In genomic region chr4:25123236-25123635, GRCh38 we compare ENCODE assay signal across 10 cellular contexts. TPM values are rescaled to one million over a fixed set of nuclear protein-coding genes. Genes with fewer than 3 reads are reported as not detected.
DNase-seq lines count a peak whose midpoint lies in the region; ATAC-seq and TF ChIP-seq lines count a peak whose summit lies in the region.
"Had no signal": no experiment of that assay in that cellular context is flagged by ENCODE, and none has a peak within 500 bp of the region (broad histone marks: within the 10 kb centered on the region; RNA-seq: fewer than 3 reads in every experiment).

No MANE protein-coding gene starts in this region.

- H3K9me3 ChIP-seq in OCI-LY3 (ENCODE audit: insufficient read depth, low read length) (no peaks in the 10 kb centered on the region), mucosa of descending colon (no peaks in the 10 kb centered on the region), vagina (no peaks in the 10 kb centered on the region)

- H3K27ac Mint-ChIP-seq in activated CD4-positive, alpha-beta T cell treated with anti-CD3 and anti-CD28 coated beads for 36 hours = no peak overlapping the region

- no peaks in the 10 kb centered on the region for H4K20me1 ChIP-seq in OCI-LY3 (ENCODE audit: insufficient read depth, low read length)

- peak; percentile 98 for ATAC-seq in activated CD4-positive, alpha-beta T cell treated with anti-CD3 and anti-CD28 coated beads for 36 hours
- ATAC-seq in GM19463 (IDR thresholded peaks at IDR 0.05; ENCODE audit: unreplicated experiment) (peak; percentile 99), HG02943 (IDR thresholded peaks at IDR 0.05; ENCODE audit: low read depth, unreplicated experiment) (peak; percentile 81), mucosa of descending colon (no peak)

- H3K27me3 ChIP-seq in OCI-LY3 (ENCODE audit: low read depth, low read length) (no peaks in the 10 kb centered on the region), vagina (no peaks in the 10 kb centered on the region)

- no peaks in the 10 kb centered on the region for H3K9me3 Mint-ChIP-seq in activated CD4-positive, alpha-beta T cell treated with anti-CD3 and anti-CD28 coated beads for 36 hours (ENCODE audit: low read depth)

- no peaks in the 10 kb centered on the region for H3K27me3 Mint-ChIP-seq in activated CD4-positive, alpha-beta T cell treated with anti-CD3 and anti-CD28 coated beads for 36 hours

- intact Hi-C loops in activated CD4-positive, alpha-beta T cell treated with anti-CD3 and anti-CD28 coated beads for 36 hours (cut with DNase I, micrococcal nuclease) = no loop called here
- intact Hi-C loops in mucosa of descending colon (cut with DNase I, micrococcal nuclease) (no loop called here), vagina (cut with DNase I) (no loop called here)

- H3K4me1 ChIP-seq in OCI-LY3 (ENCODE audit: low read length) = peaks cover 23% of the 10 kb centered on the region
- H3K4me1 ChIP-seq in mucosa of descending colon (ENCODE audit: low read depth) = no peaks in the 10 kb centered on the region
- no peaks in the 10 kb centered on the region for H3K4me1 ChIP-seq in vagina

- H2AFZ ChIP-seq in OCI-LY3 (ENCODE audit: low read depth, low read length) = no peak overlapping the region

- peaks cover 13% of the 10 kb centered on the region for H3K4me1 Mint-ChIP-seq in activated CD4-positive, alpha-beta T cell treated with anti-CD3 and anti-CD28 coated beads for 36 hours

- H3K4me3 ChIP-seq in OCI-LY3 (ENCODE audit: low read length) (no peak overlapping the region), mucosa of descending colon (no peak overlapping the region), vagina (no peak overlapping the region)

- H3K36me3 Mint-ChIP-seq in activated CD4-positive, alpha-beta T cell treated with anti-CD3 and anti-CD28 coated beads for 36 hours (ENCODE audit: low read depth) = peaks cover 22% of the 10 kb centered on the region

- no peaks in the 10 kb centered on the region for H3K79me2 ChIP-seq in OCI-LY3 (ENCODE audit: low read length)

- POLR2A ChIA-PET in activated CD4-positive, alpha-beta T cell treated with anti-CD3 and anti-CD28 coated beads for 36 hours (lab: Charles Lee) = no interaction called here

- peak overlapping the region; percentile 49 for H3K4me2 ChIP-seq in OCI-LY3 (ENCODE audit: low read length)

- H3K36me3 ChIP-seq in OCI-LY3 (replicated peaks; ENCODE audit: low read depth, low read length) (peaks cover 17% of the 10 kb centered on the region), mucosa of descending colon (ENCODE audit: low read depth) (no peaks in the 10 kb centered on the region), vagina (peaks cover 0 to 18% of the 10 kb centered on the region in 2 donors)

- 0 out of 2 replicates have a peak overlapping the region, but pooled peaks have one; percentile 10 for H3K27ac ChIP-seq in OCI-LY3 (ENCODE audit: low read length)
- no peak overlapping the region for H3K27ac ChIP-seq in vagina

- TF ChIP-seq CTCF in OCI-LY3 (IDR thresholded peaks at IDR 0.05; ENCODE audit: low read depth, low read length) (no peak), mucosa of descending colon (IDR thresholded peaks at IDR 0.05) (no peak), vagina (IDR thresholded peaks at IDR 0.05) (no peak)

- no peak overlapping the region for H3K4me3 Mint-ChIP-seq in activated CD4-positive, alpha-beta T cell treated with anti-CD3 and anti-CD28 coated beads for 36 hours

- TF ChIP-seq POLR2A in vagina (IDR thresholded peaks at IDR 0.05) = no peak

- no peak overlapping the region for H3K9ac ChIP-seq in OCI-LY3 (ENCODE audit: low read length)

- DNase-seq in activated CD4-positive, alpha-beta T cell treated with anti-CD3 and anti-CD28 coated beads for 36 hours = peak; percentile 35
- no peak for DNase-seq in activated CD4-positive, alpha-beta T cell treated with anti-CD3 and anti-CD28 coated beads for 4 hours
- DNase-seq in mucosa of descending colon = no peak
- no peak for DNase-seq in vagina (ENCODE audit: extremely low spot score in 2 of 2)
- DNase-seq in NCI-H1436 treated with DMSO at 0.1 percent for 48 hours (lab: John Stamatoyannopoulos, UW) = no peak
- DNase-seq: 8988T, NCI-H446 had no signal

- CTCF ChIA-PET in activated CD4-positive, alpha-beta T cell treated with anti-CD3 and anti-CD28 coated beads for 36 hours (lab: Charles Lee) = no interaction called here

RNA-seq across cellular contexts. Expression of gene SEPSECS, which starts 37.0 kb away (rescaled TPM):
- total RNA-seq in activated CD4-positive, alpha-beta T cell treated with anti-CD3 and anti-CD28 coated beads for 36 hours = 10 to 100 TPM; 10.4 to 15.4 TPM
- total RNA-seq in mucosa of descending colon (10 to 100 TPM; 13.4 to 26.2 (median 13.6) TPM), vagina (4.2 TPM)
